ENCODE assay signal across 8 cellular contexts in the genomic region with DNA sequence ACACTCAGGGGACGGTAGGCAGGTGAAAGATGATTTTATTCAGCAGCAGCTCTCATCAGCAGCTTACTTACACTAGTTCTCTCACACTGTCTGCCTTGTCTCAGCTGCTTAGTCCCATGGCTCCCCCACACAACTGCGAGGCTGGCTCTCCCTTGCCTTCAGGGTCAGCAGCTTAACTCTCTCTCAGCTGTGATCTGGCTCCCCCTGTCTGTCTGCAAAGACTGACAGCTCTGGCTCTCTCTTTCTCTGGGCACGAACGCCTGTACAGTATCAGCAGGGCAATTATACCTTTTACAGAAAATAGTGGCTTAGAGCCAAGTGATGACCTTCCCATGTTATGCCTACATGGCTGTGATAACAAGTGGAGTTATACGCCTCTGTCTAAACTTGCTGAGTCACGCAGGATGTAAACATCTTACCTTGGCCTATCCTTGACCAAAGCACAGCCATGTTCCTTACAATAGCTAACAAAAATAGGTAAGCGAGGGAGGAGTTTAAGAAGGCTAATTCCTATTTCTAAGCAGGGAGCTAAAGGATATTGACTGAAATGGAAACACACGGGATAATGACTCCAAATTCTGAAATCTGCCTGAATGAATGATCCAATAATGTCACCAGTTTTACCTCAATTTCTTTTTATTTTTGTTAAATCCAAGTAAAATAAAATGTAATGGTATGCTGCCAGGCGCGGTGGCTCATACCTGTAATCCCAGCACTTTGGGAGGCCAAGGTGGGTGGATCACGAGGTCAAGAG. TPM values are rescaled to one million over a fixed set of nuclear protein-coding genes. Genes with fewer than 3 reads are reported as not detected.
A peak's percentile ranks its signal among the peaks of the same experiment; 100 is the strongest.
DNase-seq lines count a peak whose midpoint lies in the region; ATAC-seq lines count a peak whose summit lies in the region.

No MANE protein-coding gene starts in this region.

- no peaks in the 10 kb centered on the region for H3K27me3 Mint-ChIP-seq in activated naive CD4-positive, alpha-beta T cell treated with anti-CD3 and anti-CD28 coated beads for 36 hours (ENCODE audit: low read depth)
- H3K27me3 Mint-ChIP-seq in activated naive CD8-positive, alpha-beta T cell = no peaks in the 10 kb centered on the region

- H3K36me3 Mint-ChIP-seq in activated naive CD4-positive, alpha-beta T cell treated with anti-CD3 and anti-CD28 coated beads for 36 hours (ENCODE audit: low read depth) = peaks cover 12% of the 10 kb centered on the region
- peaks cover 3% of the 10 kb centered on the region for H3K36me3 Mint-ChIP-seq in activated naive CD8-positive, alpha-beta T cell

- intact Hi-C loops in activated naive CD4-positive, alpha-beta T cell treated with anti-CD3 and anti-CD28 coated beads for 36 hours (cut with micrococcal nuclease) = loop anchor here (2.0 to 5.0 kb wide), 2 partner anchors 90 to 414 kb away; a partner anchor contains a TSS

- peaks cover 34% of the 10 kb centered on the region for H3K4me1 Mint-ChIP-seq in activated naive CD4-positive, alpha-beta T cell treated with anti-CD3 and anti-CD28 coated beads for 36 hours (ENCODE audit: low read depth)
- peaks cover 24% of the 10 kb centered on the region for H3K4me1 Mint-ChIP-seq in activated naive CD8-positive, alpha-beta T cell (ENCODE audit: low read depth)

- no peaks in the 10 kb centered on the region for H3K9me3 Mint-ChIP-seq in activated naive CD4-positive, alpha-beta T cell treated with anti-CD3 and anti-CD28 coated beads for 36 hours
- no peaks in the 10 kb centered on the region for H3K9me3 Mint-ChIP-seq in activated naive CD8-positive, alpha-beta T cell (ENCODE audit: low read depth)

- H3K4me3 Mint-ChIP-seq in activated naive CD4-positive, alpha-beta T cell treated with anti-CD3 and anti-CD28 coated beads for 36 hours = peak overlapping the region; percentile 39
- peak overlapping the region; percentile 67 for H3K4me3 Mint-ChIP-seq in activated naive CD8-positive, alpha-beta T cell

- DNase-seq in activated naive CD4-positive, alpha-beta T cell treated with anti-CD3 and anti-CD28 coated beads for 36 hours = peak; percentile 30
- no peak for DNase-seq in activated naive CD4-positive, alpha-beta T cell (lab: John Stamatoyannopoulos, UW)
- DNase-seq in NCI-H524 treated with DMSO at 0.1 percent for 48 hours (lab: John Stamatoyannopoulos, UW) (peak; percentile 7), left kidney (ENCODE audit: low read depth, low spot score) (peak; percentile 53), ureter (ENCODE audit: low spot score) (no peak), COLO668 (lab: John Stamatoyannopoulos, UW; ENCODE audit: unreplicated experiment) (no peak)

- CTCF ChIA-PET in activated naive CD4-positive, alpha-beta T cell treated with anti-CD3 and anti-CD28 coated beads for 36 hours (lab: Charles Lee) = interaction anchor here (0.6 to 1.7 kb wide), 15 partner anchors 12 to 145 kb away, joined by 3 to 8 read pairs (median 4); a partner anchor contains a TSS

- peak overlapping the region; percentile 30 for H3K27ac Mint-ChIP-seq in activated naive CD4-positive, alpha-beta T cell treated with anti-CD3 and anti-CD28 coated beads for 36 hours
- no peak overlapping the region for H3K27ac Mint-ChIP-seq in activated naive CD8-positive, alpha-beta T cell

- no peak for ATAC-seq in HG03045 (IDR thresholded peaks at IDR 0.05; ENCODE audit: unreplicated experiment)

RNA-seq across cellular contexts. Expression of a gene that starts 1.1 kb away (rescaled TPM):
- total RNA-seq in activated naive CD4-positive, alpha-beta T cell treated with anti-CD3 and anti-CD28 coated beads for 36 hours = 100 to 1,000 TPM; 163 to 170 TPM
- 60.1 TPM for total RNA-seq in ureter

RNA-seq across cellular contexts. Expression of a gene that starts 39.7 kb away (rescaled TPM):
- total RNA-seq in activated naive CD4-positive, alpha-beta T cell treated with anti-CD3 and anti-CD28 coated beads for 36 hours = 10 to 100 TPM; 52.3 to 54.6 TPM
- 51.3 TPM for total RNA-seq in ureter

RNA-seq across cellular contexts. Expression of a gene that starts 40.0 kb away (rescaled TPM):
- 10 to 100 TPM; 23.7 to 25.1 TPM for total RNA-seq in activated naive CD4-positive, alpha-beta T cell treated with anti-CD3 and anti-CD28 coated beads for 36 hours
- 45.6 TPM for total RNA-seq in ureter

RNA-seq across cellular contexts. Expression of a gene that starts 43.9 kb away (rescaled TPM):
- 10 to 100 TPM; 17.8 to 18.1 TPM for total RNA-seq in activated naive CD4-positive, alpha-beta T cell treated with anti-CD3 and anti-CD28 coated beads for 36 hours
- total RNA-seq in ureter = 21.3 TPM

RNA-seq across cellular contexts. Expression of a gene that starts 44.1 kb away (rescaled TPM):
- total RNA-seq in activated naive CD4-positive, alpha-beta T cell treated with anti-CD3 and anti-CD28 coated beads for 36 hours = 10 to 100 TPM; 57.5 to 60.7 TPM
- 76.8 TPM for total RNA-seq in ureter

Comparison
In these comparisons a context has a peak if more than half of its experiments do, and no peak if none do; other contexts are left out.
1. DNase-seq: peak in activated naive CD4-positive, alpha-beta T cell treated with anti-CD3 and anti-CD28 coated beads for 36 hours (single experiment), NCI-H524 treated with DMSO at 0.1 percent for 48 hours (single experiment) and left kidney (single experiment); none in activated naive CD4-positive, alpha-beta T cell (0 of 4), ureter (single experiment) and COLO668 (single experiment).